8 cellular contexts compared by ENCODE assay signal in the genomic region with DNA sequence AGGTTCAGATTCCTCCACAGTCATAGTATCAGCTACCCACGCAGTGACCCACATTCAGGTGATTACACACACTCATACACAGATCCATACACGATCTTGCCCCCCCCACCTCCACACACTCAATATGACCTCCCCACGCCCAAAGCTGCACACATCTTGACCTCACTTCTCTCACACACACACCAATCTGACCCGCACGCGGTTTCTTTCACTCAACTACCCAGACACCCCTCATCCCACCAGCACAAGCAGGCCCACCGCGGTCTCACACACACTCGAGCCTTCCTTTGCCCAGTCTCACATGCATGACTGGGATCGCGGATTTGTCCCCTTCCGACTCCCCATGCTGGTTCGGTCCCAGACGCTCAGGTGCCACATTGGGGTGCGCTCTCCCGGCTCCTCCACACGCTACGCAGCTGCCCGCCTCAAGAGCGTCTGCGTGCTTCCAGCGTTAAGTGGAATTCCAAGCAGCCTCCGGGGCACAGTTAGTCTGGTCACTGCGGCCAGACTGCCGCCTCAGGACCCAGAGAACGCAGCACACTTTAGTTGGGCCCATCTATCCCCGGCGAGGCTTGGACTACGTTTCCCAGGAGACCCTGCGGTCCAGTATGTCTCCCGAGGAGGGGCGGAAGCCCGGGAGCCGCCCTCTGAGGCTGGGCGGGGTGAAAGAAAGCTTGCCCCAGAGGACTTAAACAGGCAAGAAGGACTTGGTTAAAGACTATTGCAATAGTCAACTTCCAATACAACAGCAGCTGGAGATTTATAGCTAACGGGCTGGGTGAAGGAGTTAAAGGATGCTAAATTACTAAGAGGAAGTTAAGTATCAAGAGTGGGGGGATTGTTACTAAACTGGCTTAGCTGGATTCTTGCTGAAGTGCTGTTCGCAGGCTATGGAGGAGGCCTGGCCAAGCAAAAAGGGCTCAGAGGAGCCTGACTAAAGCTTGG. TPM values are rescaled to one million over a fixed set of nuclear protein-coding genes. Genes with fewer than 3 reads are reported as not detected.
DNase-seq lines count a peak whose midpoint lies in the region; ATAC-seq, FAIRE-seq and TF ChIP-seq lines count a peak whose summit lies in the region.

No MANE protein-coding gene starts in this region.

- H3K27ac Mint-ChIP-seq in naive thymus-derived CD4-positive, alpha-beta T cell, result no peak overlapping the region
- H3K27ac Mint-ChIP-seq in stimulated activated effector memory CD8-positive, alpha-beta T cell treated with anti-CD3 and anti-CD28 coated beads, Interleukin-12 subunit alpha, Interleukin-12 subunit beta, amount 100 ng/mL, for 72 hours, result no peak overlapping the region

- peak overlapping the region; percentile 98 for H3K4me3 ChIP-seq in fibroblast of mammary gland (ENCODE audit: control insufficient read depth, low read depth, low read length)
- peak overlapping the region; percentile 92 for H3K4me3 ChIP-seq in naive thymus-derived CD4-positive, alpha-beta T cell (ENCODE audit: low read length)

- H3K9me3 Mint-ChIP-seq in naive thymus-derived CD4-positive, alpha-beta T cell, result peaks cover 0 to 40% (median 19%) of the 10 kb centered on the region in 11 donors
- peaks cover 7% of the 10 kb centered on the region for H3K9me3 Mint-ChIP-seq in stimulated activated effector memory CD8-positive, alpha-beta T cell treated with anti-CD3 and anti-CD28 coated beads, Interleukin-12 subunit alpha, Interleukin-12 subunit beta, amount 100 ng/mL, for 72 hours

- no peaks in the 10 kb centered on the region for H3K27me3 ChIP-seq in naive thymus-derived CD4-positive, alpha-beta T cell (ENCODE audit: control insufficient read depth in 2 of 2, insufficient read depth in 2 of 2, low read length in 2 of 2)

- H3K4me3 Mint-ChIP-seq in naive thymus-derived CD4-positive, alpha-beta T cell, result no peak overlapping the region
- H3K4me3 Mint-ChIP-seq in stimulated activated effector memory CD8-positive, alpha-beta T cell treated with anti-CD3 and anti-CD28 coated beads, Interleukin-12 subunit alpha, Interleukin-12 subunit beta, amount 100 ng/mL, for 72 hours, result no peak overlapping the region

- intact Hi-C loops in naive thymus-derived CD4-positive, alpha-beta T cell (cut with micrococcal nuclease), result loop anchor here (1.0 to 10.0 kb wide), 35 partner anchors 12 to 1485 kb away; partner anchors contain the start of genes CAPNS1 (in 2 of the 2), ZFP14 (in 2 of the 2), ZNF260 (in 2 of the 2) and ZNF382 (in 2 of the 2)

- no peaks in the 10 kb centered on the region for H3K27me3 Mint-ChIP-seq in naive thymus-derived CD4-positive, alpha-beta T cell

- in situ Hi-C loops in KBM-7 (cut with MboI; ENCODE audit: low pct_unique_long_range_greater_than_20kb, low sequenced_read_pairs), result no loop called here

- CTCF ChIA-PET in naive thymus-derived CD4-positive, alpha-beta T cell (lab: Charles Lee), result interaction anchor here (0.7 to 1.4 kb wide), 2 partner anchors 11 to 501 kb away, joined by 3 read pairs; no protein-coding TSS in a partner anchor

- no peak for FAIRE-seq in RCC 7860 (lab: Jason Lieb, UNC)

- ATAC-seq in GM21528 (IDR thresholded peaks at IDR 0.05; ENCODE audit: low FRiP score, unreplicated experiment), result peak; percentile 91
- peak; percentile 94 for ATAC-seq in naive thymus-derived CD4-positive, alpha-beta T cell
- peak; percentile 95 for ATAC-seq in stimulated activated effector memory CD8-positive, alpha-beta T cell treated with anti-CD3 and anti-CD28 coated beads, Interleukin-12 subunit alpha, Interleukin-12 subunit beta, amount 100 ng/mL, for 72 hours

- H3K4me1 ChIP-seq in naive thymus-derived CD4-positive, alpha-beta T cell (ENCODE audit: control insufficient read depth in 2 of 2, insufficient read depth in 2 of 2, low read length in 2 of 2), result peaks cover 9 to 16% of the 10 kb centered on the region in 2 donors

- DNase-seq in DMS114 treated with DMSO at 0.1 percent for 48 hours (lab: John Stamatoyannopoulos, UW; ENCODE audit: unreplicated experiment) (peak; percentile 88), KBM-7 (peak; percentile 92), RCC 7860 (ENCODE audit: low spot score) (peak; percentile 65), fibroblast of mammary gland (ENCODE audit: low read depth) (peak; percentile 89)
- DNase-seq in activated T-helper 1 cell treated with anti-CD3 and anti-CD28 coated beads, Interleukin-2, amount 50 U/mL, for 16 hours (ENCODE audit: low read depth in 1 of 2, low spot score in 1 of 2), result peak; percentile 68 to 77
- peak; percentile 69 to 93 (median 86) for DNase-seq in naive thymus-derived CD4-positive, alpha-beta T cell
- DNase-seq in stimulated activated effector memory CD8-positive, alpha-beta T cell treated with anti-CD3 and anti-CD28 coated beads, Interleukin-12 subunit alpha, Interleukin-12 subunit beta, amount 100 ng/mL, for 72 hours (ENCODE audit: low spot score in 2 of 2), result peak; percentile 68 to 90

- H3K36me3 ChIP-seq in naive thymus-derived CD4-positive, alpha-beta T cell (ENCODE audit: control insufficient read depth in 2 of 3, insufficient read depth in 3 of 3, low read length in 3 of 3), result peaks cover 0 to 14% (median 6%) of the 10 kb centered on the region in 3 experiments

- POLR2A ChIA-PET in naive thymus-derived CD4-positive, alpha-beta T cell (lab: Charles Lee), result interaction anchor here (0.7 to 3.9 kb wide), 28 partner anchors 11 to 745 kb away, joined by 3 to 108 read pairs (median 4); partner anchors contain the start of genes ZNF146, ZNF260, ZNF383 and ZNF420

- peaks cover 14 to 57% (median 50%) of the 10 kb centered on the region in 5 donors for H3K36me3 Mint-ChIP-seq in naive thymus-derived CD4-positive, alpha-beta T cell
- H3K36me3 Mint-ChIP-seq in stimulated activated effector memory CD8-positive, alpha-beta T cell treated with anti-CD3 and anti-CD28 coated beads, Interleukin-12 subunit alpha, Interleukin-12 subunit beta, amount 100 ng/mL, for 72 hours, result peaks cover 54% of the 10 kb centered on the region

- H3K4me1 Mint-ChIP-seq in naive thymus-derived CD4-positive, alpha-beta T cell, result peaks cover 0 to 21% (median 10%) of the 10 kb centered on the region in 7 donors
- no peaks in the 10 kb centered on the region for H3K4me1 Mint-ChIP-seq in stimulated activated effector memory CD8-positive, alpha-beta T cell treated with anti-CD3 and anti-CD28 coated beads, Interleukin-12 subunit alpha, Interleukin-12 subunit beta, amount 100 ng/mL, for 72 hours

- TF ChIP-seq CTCF in fibroblast of mammary gland (conservative IDR thresholded peaks at IDR 0.05; ENCODE audit: control insufficient read depth, insufficient read depth, low read depth, low read length), result no peak

- H3K27ac ChIP-seq in naive thymus-derived CD4-positive, alpha-beta T cell (ENCODE audit: low read depth, low read length), result peak overlapping the region; percentile 86

- peaks cover 0 to 11% (median 4%) of the 10 kb centered on the region in 3 experiments for H3K9me3 ChIP-seq in naive thymus-derived CD4-positive, alpha-beta T cell (ENCODE audit: control insufficient read depth in 2 of 3, low read length in 3 of 3)

RNA-seq across cellular contexts. Expression of gene ZNF345, which starts 0.7 kb away (rescaled TPM):
- total RNA-seq in naive thymus-derived CD4-positive, alpha-beta T cell, result 10 to 100 TPM in 2 of 5 experiments, 1 to 10 TPM in 3; 6.8 to 18.2 (median 7.8) TPM
- polyA plus RNA-seq in naive thymus-derived CD4-positive, alpha-beta T cell, result 10 to 100 TPM in 1 of 2 donors, 1 to 10 TPM in 1; 10.0 to 11.8 TPM

RNA-seq across cellular contexts. Expression of gene ZNF790, which starts 11.8 kb away (rescaled TPM):
- 10 to 100 TPM in 2 of 5 experiments, 1 to 10 TPM in 3; 2.6 to 14.4 (median 7.3) TPM for total RNA-seq in naive thymus-derived CD4-positive, alpha-beta T cell
- 1 to 10 TPM; 6.2 to 7.6 TPM for polyA plus RNA-seq in naive thymus-derived CD4-positive, alpha-beta T cell

Comparison
In these comparisons a context has a peak if more than half of its experiments do, and no peak if none do; other contexts are left out.
1. Peak in every context shown above with its lines: DNase-seq, ATAC-seq, H3K4me3 ChIP-seq and H3K27ac ChIP-seq.